1 cellular context compared by ENCODE assay signal in genomic region chr11:129853508-129854228, GRCh38.
TF ChIP-seq lines count a peak whose summit lies in the region.

No MANE protein-coding gene starts in this region.

TF ChIP-seq in SK-N-SH, 30 proteins besides CTCF, POLR2A, EP300 and RAD21 (continued from another document):
- no peak for TF ChIP-seq REST (IDR thresholded peaks at IDR 0.05; ENCODE audit: low read depth, low read length)
- TF ChIP-seq TEAD4 (IDR thresholded peaks at IDR 0.05; ENCODE audit: borderline replicate concordance, insufficient read depth) = no peak
- TF ChIP-seq, protein P1, sequence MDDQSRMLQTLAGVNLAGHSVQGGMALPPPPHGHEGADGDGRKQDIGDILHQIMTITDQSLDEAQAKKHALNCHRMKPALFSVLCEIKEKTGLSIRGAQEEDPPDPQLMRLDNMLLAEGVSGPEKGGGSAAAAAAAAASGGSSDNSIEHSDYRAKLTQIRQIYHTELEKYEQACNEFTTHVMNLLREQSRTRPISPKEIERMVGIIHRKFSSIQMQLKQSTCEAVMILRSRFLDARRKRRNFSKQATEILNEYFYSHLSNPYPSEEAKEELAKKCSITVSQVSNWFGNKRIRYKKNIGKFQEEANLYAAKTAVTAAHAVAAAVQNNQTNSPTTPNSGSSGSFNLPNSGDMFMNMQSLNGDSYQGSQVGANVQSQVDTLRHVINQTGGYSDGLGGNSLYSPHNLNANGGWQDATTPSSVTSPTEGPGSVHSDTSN (IDR thresholded peaks at IDR 0.05) = no peak
